In genomic region chr3:132267594-132267993, GRCh38 we compare ENCODE assay signal across 24 cellular contexts. TPM values are rescaled to one million over a fixed set of nuclear protein-coding genes. Genes with fewer than 3 reads are reported as not detected.
"Had no signal": no experiment of that assay in that cellular context is flagged by ENCODE, and none has a peak within 500 bp of the region (broad histone marks: within the 10 kb centered on the region; RNA-seq: fewer than 3 reads in every experiment).

No MANE protein-coding gene starts in this region.

- H3K27me3 ChIP-seq: brain microvascular endothelial cell, cardiac muscle cell had no signal

- H3K4me2 ChIP-seq: PC-9 had no signal

- H3K27ac ChIP-seq: brain microvascular endothelial cell, cardiac muscle cell, PC-9, WERI-Rb-1 had no signal

- H3K4me3 Mint-ChIP-seq: activated CD4-positive, alpha-beta memory T cell treated with anti-CD3 and anti-CD28 coated beads, Interleukin-2, amount 10 ng/mL, durations not matched to agents 7 days and 5 days; activated CD4-positive, alpha-beta T cell treated with anti-CD3 and anti-CD28 coated beads for 36 hours; activated naive CD4-positive, alpha-beta T cell treated with anti-CD3 and anti-CD28 coated beads, Interleukin-2, amount 10 ng/mL, durations not matched to agents 7 days and 5 days; activated naive CD8-positive, alpha-beta T cell treated with anti-CD3 and anti-CD28 coated beads for 36 hours; activated T-cell treated with anti-CD3 and anti-CD28 coated beads, Interleukin-2, amount 50 U/mL, for 72 hours; T-helper 17 cell had no signal

- H2AFZ ChIP-seq: PC-9 had no signal

- DNase-seq: activated CD4-positive, alpha-beta memory T cell treated with anti-CD3 and anti-CD28 coated beads, Interleukin-2, amount 10 ng/mL, durations not matched to agents 7 days and 5 days; activated CD4-positive, alpha-beta T cell treated with anti-CD3 and anti-CD28 coated beads for 36 hours; activated CD4-positive, alpha-beta T cell treated with anti-CD3 and anti-CD28 coated beads, Interleukin-2, amount 50 U/mL, for 1 hour; activated gamma-delta T cell treated with Interleukin-2 at 50 U/mL for 16 hours; activated naive CD4-positive, alpha-beta T cell treated with anti-CD3 and anti-CD28 coated beads, Interleukin-2, amount 10 ng/mL, durations not matched to agents 7 days and 5 days; activated naive CD8-positive, alpha-beta T cell treated with anti-CD3 and anti-CD28 coated beads for 36 hours; activated T-cell treated with anti-CD3 and anti-CD28 coated beads for 4 hours; activated T-cell treated with anti-CD3 and anti-CD28 coated beads, Interleukin-2, amount 50 U/mL, for 72 hours; brain microvascular endothelial cell; MM.1S; NCI-H1105; NCI-H1436; NCI-H1694 treated with DMSO at 0.1 percent for 48 hours; NCI-H2081 treated with DMSO at 0.1 percent for 48 hours; NCI-H446; NCI-H526; PC-9; SIG-M5; T-helper 17 cell; T-helper 9 cell; WERI-Rb-1 had no signal

- H3K4me3 ChIP-seq: cardiac muscle cell, PC-9 had no signal

- H3K27ac Mint-ChIP-seq: activated CD4-positive, alpha-beta memory T cell treated with anti-CD3 and anti-CD28 coated beads, Interleukin-2, amount 10 ng/mL, durations not matched to agents 7 days and 5 days; activated CD4-positive, alpha-beta T cell treated with anti-CD3 and anti-CD28 coated beads for 36 hours; activated naive CD4-positive, alpha-beta T cell treated with anti-CD3 and anti-CD28 coated beads, Interleukin-2, amount 10 ng/mL, durations not matched to agents 7 days and 5 days; activated naive CD8-positive, alpha-beta T cell treated with anti-CD3 and anti-CD28 coated beads for 36 hours; activated T-cell treated with anti-CD3 and anti-CD28 coated beads, Interleukin-2, amount 50 U/mL, for 72 hours; activated T-helper 2 cell treated with anti-CD3 and anti-CD28 coated beads, Interferon-gamma antibody, Interleukin-2, Interleukin-4, amounts not matched to agents 10 μg/mL and 5 μg/mL and 100 μg/mL, durations not matched to agents 14 hours and 24 hours and 36 hours had no signal

- H3K36me3 ChIP-seq: brain microvascular endothelial cell, cardiac muscle cell, WERI-Rb-1 had no signal

- H3K27me3 Mint-ChIP-seq: activated naive CD4-positive, alpha-beta T cell treated with anti-CD3 and anti-CD28 coated beads, Interleukin-2, amount 10 ng/mL, durations not matched to agents 7 days and 5 days; activated naive CD8-positive, alpha-beta T cell treated with anti-CD3 and anti-CD28 coated beads for 36 hours had no signal

- H3K36me3 Mint-ChIP-seq: activated naive CD4-positive, alpha-beta T cell treated with anti-CD3 and anti-CD28 coated beads, Interleukin-2, amount 10 ng/mL, durations not matched to agents 7 days and 5 days; activated naive CD8-positive, alpha-beta T cell treated with anti-CD3 and anti-CD28 coated beads for 36 hours had no signal

- H3K4me1 Mint-ChIP-seq: activated CD4-positive, alpha-beta memory T cell treated with anti-CD3 and anti-CD28 coated beads, Interleukin-2, amount 10 ng/mL, durations not matched to agents 7 days and 5 days; activated CD4-positive, alpha-beta T cell treated with anti-CD3 and anti-CD28 coated beads for 36 hours; activated naive CD4-positive, alpha-beta T cell treated with anti-CD3 and anti-CD28 coated beads, Interleukin-2, amount 10 ng/mL, durations not matched to agents 7 days and 5 days; activated naive CD8-positive, alpha-beta T cell treated with anti-CD3 and anti-CD28 coated beads for 36 hours; T-helper 17 cell had no signal

- H3K9me3 Mint-ChIP-seq: activated CD4-positive, alpha-beta memory T cell treated with anti-CD3 and anti-CD28 coated beads, Interleukin-2, amount 10 ng/mL, durations not matched to agents 7 days and 5 days; activated naive CD4-positive, alpha-beta T cell treated with anti-CD3 and anti-CD28 coated beads, Interleukin-2, amount 10 ng/mL, durations not matched to agents 7 days and 5 days; activated naive CD8-positive, alpha-beta T cell treated with anti-CD3 and anti-CD28 coated beads for 36 hours; activated T-cell treated with anti-CD3 and anti-CD28 coated beads, Interleukin-2, amount 50 U/mL, for 72 hours; activated T-helper 2 cell treated with anti-CD3 and anti-CD28 coated beads, Interferon-gamma antibody, Interleukin-2, Interleukin-4, amounts not matched to agents 10 μg/mL and 5 μg/mL and 100 μg/mL, durations not matched to agents 14 hours and 24 hours and 36 hours had no signal

RNA-seq across cellular contexts. Expression of gene ACP3, which starts 49.6 kb away (rescaled TPM):
- total RNA-seq: activated CD4-positive, alpha-beta memory T cell treated with anti-CD3 and anti-CD28 coated beads, Interleukin-2, amount 10 ng/mL, durations not matched to agents 7 days and 5 days; activated CD4-positive, alpha-beta T cell treated with anti-CD3 and anti-CD28 coated beads for 36 hours; activated CD8-positive, alpha-beta memory T cell treated with anti-CD3 and anti-CD28 coated beads for 36 hours; activated naive CD8-positive, alpha-beta T cell treated with anti-CD3 and anti-CD28 coated beads for 36 hours; activated T-cell treated with anti-CD3 and anti-CD28 coated beads, Interleukin-2, amount 50 U/mL, for 72 hours; activated T-helper 2 cell treated with anti-CD3 and anti-CD28 coated beads, Interferon-gamma antibody, Interleukin-2, Interleukin-4, amounts not matched to agents 10 μg/mL and 5 μg/mL and 100 μg/mL, durations not matched to agents 14 hours and 24 hours and 36 hours had no signal
